ENCODE assay signal across 2 cellular contexts in genomic region chr16:88382491-88383400, GRCh38.
TF ChIP-seq lines count a peak whose summit lies in the region.

A gene with protein sequence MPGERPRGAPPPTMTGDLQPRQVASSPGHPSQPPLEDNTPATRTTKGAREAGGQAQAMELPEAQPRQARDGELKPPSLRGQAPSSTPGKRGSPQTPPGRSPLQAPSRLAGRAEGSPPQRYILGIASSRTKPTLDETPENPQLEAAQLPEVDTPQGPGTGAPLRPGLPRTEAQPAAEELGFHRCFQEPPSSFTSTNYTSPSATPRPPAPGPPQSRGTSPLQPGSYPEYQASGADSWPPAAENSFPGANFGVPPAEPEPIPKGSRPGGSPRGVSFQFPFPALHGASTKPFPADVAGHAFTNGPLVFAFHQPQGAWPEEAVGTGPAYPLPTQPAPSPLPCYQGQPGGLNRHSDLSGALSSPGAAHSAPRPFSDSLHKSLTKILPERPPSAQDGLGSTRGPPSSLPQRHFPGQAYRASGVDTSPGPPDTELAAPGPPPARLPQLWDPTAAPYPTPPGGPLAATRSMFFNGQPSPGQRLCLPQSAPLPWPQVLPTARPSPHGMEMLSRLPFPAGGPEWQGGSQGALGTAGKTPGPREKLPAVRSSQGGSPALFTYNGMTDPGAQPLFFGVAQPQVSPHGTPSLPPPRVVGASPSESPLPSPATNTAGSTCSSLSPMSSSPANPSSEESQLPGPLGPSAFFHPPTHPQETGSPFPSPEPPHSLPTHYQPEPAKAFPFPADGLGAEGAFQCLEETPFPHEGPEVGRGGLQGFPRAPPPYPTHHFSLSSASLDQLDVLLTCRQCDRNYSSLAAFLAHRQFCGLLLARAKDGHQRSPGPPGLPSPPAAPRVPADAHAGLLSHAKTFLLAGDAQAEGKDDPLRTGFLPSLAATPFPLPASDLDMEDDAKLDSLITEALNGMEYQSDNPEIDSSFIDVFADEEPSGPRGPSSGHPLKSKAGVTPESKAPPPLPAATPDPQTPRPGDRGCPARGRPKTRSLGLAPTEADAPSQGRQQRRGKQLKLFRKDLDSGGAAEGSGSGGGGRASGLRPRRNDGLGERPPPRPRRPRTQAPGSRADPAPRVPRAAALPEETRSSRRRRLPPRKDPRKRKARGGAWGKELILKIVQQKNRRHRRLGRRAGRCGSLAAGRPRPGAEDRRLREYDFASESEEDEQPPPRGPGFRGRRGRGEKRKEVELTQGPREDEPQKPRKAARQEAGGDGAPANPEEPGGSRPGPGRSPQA (N-terminal part only) (plus strand): TSS chr16:88382959. CDS start chr16:88427471, 44,512 bp downstream.

TF ChIP-seq in HepG2, 621 proteins besides CTCF, POLR2A, EP300 and RAD21 (continues in another document):
- TF ChIP-seq ZNF674 (CRISPR knock-in tag; IDR thresholded peaks at IDR 0.05; ENCODE audit: low read depth): no peak
- no peak for TF ChIP-seq ZNF235 (CRISPR knock-in tag; IDR thresholded peaks at IDR 0.05; ENCODE audit: borderline replicate concordance)
- no peak for TF ChIP-seq ZNF766 (CRISPR knock-in tag; IDR thresholded peaks at IDR 0.05; ENCODE audit: borderline replicate concordance)
- no peak for TF ChIP-seq ZNF12 (CRISPR knock-in tag; IDR thresholded peaks at IDR 0.05)
- TF ChIP-seq ZNF264 (CRISPR knock-in tag; IDR thresholded peaks at IDR 0.05): no peak
- no peak for TF ChIP-seq STAT5B (CRISPR knock-in tag; IDR thresholded peaks at IDR 0.05)
- TF ChIP-seq, protein P1, sequence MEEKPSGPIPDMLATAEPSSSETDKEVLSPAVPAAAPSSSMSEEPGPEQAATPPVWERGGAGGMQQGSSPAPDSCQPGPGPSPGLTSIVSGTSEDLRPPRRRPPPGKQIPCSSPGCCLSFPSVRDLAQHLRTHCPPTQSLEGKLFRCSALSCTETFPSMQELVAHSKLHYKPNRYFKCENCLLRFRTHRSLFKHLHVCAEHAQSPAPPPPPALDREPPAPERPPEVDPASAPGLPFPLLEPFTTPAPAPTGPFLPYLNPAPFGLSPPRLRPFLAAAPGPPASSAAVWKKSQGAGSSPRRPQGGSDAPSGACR (CRISPR knock-in tag; IDR thresholded peaks at IDR 0.05): no peak
- no peak for TF ChIP-seq RAD51 (IDR thresholded peaks at IDR 0.05; ENCODE audit: borderline replicate concordance)
- no peak for TF ChIP-seq ZNF136 (CRISPR knock-in tag; IDR thresholded peaks at IDR 0.05; ENCODE audit: low read depth)
- TF ChIP-seq KDM2A (CRISPR knock-in tag; IDR thresholded peaks at IDR 0.05; ENCODE audit: borderline replicate concordance, low read depth): no peak
- no peak for TF ChIP-seq HMGXB3 (CRISPR knock-in tag; IDR thresholded peaks at IDR 0.05; ENCODE audit: borderline replicate concordance)
- TF ChIP-seq CCAR2 (optimal IDR thresholded peaks at IDR 0.05; ENCODE audit: low read depth, low read length): no peak
- no peak for TF ChIP-seq NFE2L1 (CRISPR knock-in tag; IDR thresholded peaks at IDR 0.05; ENCODE audit: borderline replicate concordance)
- no peak for TF ChIP-seq SRSF9 (IDR thresholded peaks at IDR 0.05; ENCODE audit: borderline replicate concordance, insufficient read depth, low read depth, low read length, poor library complexity, severe bottlenecking)
- TF ChIP-seq AKNA (CRISPR knock-in tag; IDR thresholded peaks at IDR 0.05; ENCODE audit: borderline replicate concordance): no peak

TF ChIP-seq in H1, 55 proteins besides CTCF, POLR2A, EP300 and RAD21:
- TF ChIP-seq POLR2AphosphoS5 (IDR thresholded peaks at IDR 0.05; ENCODE audit: low read depth, low read length) (no peak), EGR1 (IDR thresholded peaks at IDR 0.05; ENCODE audit: borderline replicate concordance, low read depth, low read length) (peak; percentile 58; the same call in 1 of the 2 replicates), SP2 (IDR thresholded peaks at IDR 0.05; ENCODE audit: low read length) (no peak), FOSL1 (IDR thresholded peaks at IDR 0.05; ENCODE audit: insufficient read depth, low read depth, low read length) (no peak), EZH2 (IDR thresholded peaks at IDR 0.05; ENCODE audit: low read depth, low read length, severe bottlenecking) (peak; percentile 27), GABPA (IDR thresholded peaks at IDR 0.05; ENCODE audit: borderline replicate concordance, insufficient read depth, low read length) (peak; percentile 47; the same call in 1 of the 2 replicates), SUZ12 (IDR thresholded peaks at IDR 0.05; ENCODE audit: low read length) (peak; percentile 42)
